31 cellular contexts compared by ENCODE assay signal in genomic region chr3:170657312-170657711, GRCh38.
"Had no signal": no experiment of that assay in that cellular context is flagged by ENCODE, and none has a peak within 500 bp of the region (broad histone marks: within the 10 kb centered on the region; RNA-seq: fewer than 3 reads in every experiment).

No MANE protein-coding gene starts in this region.

- H3K27me3 ChIP-seq: SJCRH30 had no signal

- ATAC-seq: Panc1, Right ventricle myocardium inferior, SK-N-SH treated with all-trans-retinoic acid at 6 μM for 48 hours had no signal

- H3K4me3 ChIP-seq: PC-9, SJCRH30, SK-N-MC had no signal

- H3K36me3 ChIP-seq: SJCRH30 had no signal

- DNase-seq: Karpas-422, NCI-H1048, NCI-H1092 treated with DMSO at 0.1 percent for 48 hours, NCI-H1105 treated with DMSO at 0.1 percent for 48 hours, NCI-H1417, NCI-H1436, NCI-H146, NCI-H1694, NCI-H187, NCI-H1930, NCI-H2029 treated with DMSO at 0.1 percent for 48 hours, NCI-H2081 treated with DMSO at 0.1 percent for 48 hours, NCI-H2107, NCI-H2171, NCI-H226, NCI-H446 treated with DMSO at 0.1 percent for 48 hours, NCI-H510A, NCI-H524, NCI-H526, NCI-H69, NCI-H748 treated with DMSO at 0.1 percent for 48 hours, SHP77, SIG-M5, SJCRH30 had no signal

- H3K4me2 ChIP-seq: KMS-11, PC-9 had no signal

- H2AFZ ChIP-seq: PC-9 had no signal

- H3K9ac ChIP-seq: KMS-11 had no signal

- H3K9me3 ChIP-seq: SJCRH30 had no signal

- H3K27ac ChIP-seq: KMS-11, PC-9, RWPE1, SJCRH30, SK-N-MC had no signal

- H3K4me1 ChIP-seq: SJCRH30 had no signal
